22 cellular contexts compared by ENCODE assay signal in genomic region chr5:1950096-1950707, GRCh38.
"Had no signal": no experiment of that assay in that cellular context is flagged by ENCODE, and none has a peak within 500 bp of the region (broad histone marks: within the 10 kb centered on the region; RNA-seq: fewer than 3 reads in every experiment).

No MANE protein-coding gene starts in this region.

- H3K4me3 Mint-ChIP-seq: activated naive CD4-positive, alpha-beta T cell treated with anti-CD3 and anti-CD28 coated beads, Interleukin-2, amount 50 U/mL, for 24 hours; brain; dendritic cell treated with granulocyte-macrophage colony-stimulating factor and Interleukin-4, amounts not matched to agents 40 ng/mL and 50 ng/mL, for 4 days; stimulated activated memory B cell treated with anti-CD40 and anti-IgM and Interleukin-4, amounts not matched to agents 10 μg/mL and 1 μg/mL and 100 μg/mL, for 72 hours; T-cell had no signal

- H3K27me3 ChIP-seq: sigmoid colon, testis had no signal

- H3K27ac Mint-ChIP-seq: activated naive CD4-positive, alpha-beta T cell treated with anti-CD3 and anti-CD28 coated beads, Interleukin-2, amount 50 U/mL, for 24 hours; brain; dendritic cell treated with granulocyte-macrophage colony-stimulating factor and Interleukin-4, amounts not matched to agents 40 ng/mL and 50 ng/mL, for 4 days; stimulated activated memory B cell treated with anti-CD40 and anti-IgM and Interleukin-4, amounts not matched to agents 10 μg/mL and 1 μg/mL and 100 μg/mL, for 72 hours; T-cell had no signal

- FAIRE-seq: endometrium, frontal cortex, TTC549 had no signal

- H3K27ac ChIP-seq: testis had no signal

- ATAC-seq: left ventricle myocardium superior; stimulated activated memory B cell treated with anti-CD40 and anti-IgM and Interleukin-4, amounts not matched to agents 10 μg/mL and 1 μg/mL and 100 μg/mL, for 72 hours had no signal

- H3K4me3 ChIP-seq: smooth muscle cell, testis had no signal

- H3K9me3 Mint-ChIP-seq: activated naive CD4-positive, alpha-beta T cell treated with anti-CD3 and anti-CD28 coated beads, Interleukin-2, amount 50 U/mL, for 24 hours; dendritic cell treated with granulocyte-macrophage colony-stimulating factor and Interleukin-4, amounts not matched to agents 40 ng/mL and 50 ng/mL, for 4 days; T-cell had no signal

- H3K4me1 ChIP-seq: testis had no signal

- H3K4me1 Mint-ChIP-seq: activated naive CD4-positive, alpha-beta T cell treated with anti-CD3 and anti-CD28 coated beads, Interleukin-2, amount 50 U/mL, for 24 hours; stimulated activated memory B cell treated with anti-CD40 and anti-IgM and Interleukin-4, amounts not matched to agents 10 μg/mL and 1 μg/mL and 100 μg/mL, for 72 hours; T-cell had no signal

- H3K9me3 ChIP-seq: sigmoid colon, testis had no signal

- H3K36me3 Mint-ChIP-seq: activated naive CD4-positive, alpha-beta T cell treated with anti-CD3 and anti-CD28 coated beads, Interleukin-2, amount 50 U/mL, for 24 hours; brain; naive B cell; stimulated activated memory B cell treated with anti-CD40 and anti-IgM and Interleukin-4, amounts not matched to agents 10 μg/mL and 1 μg/mL and 100 μg/mL, for 72 hours; T-cell had no signal

- DNase-seq: activated gamma-delta T cell treated with Interleukin-2 at 50 U/mL for 16 hours; activated T-cell treated with anti-CD3 and anti-CD28 coated beads, Interleukin-2, amount 50 U/mL, for 1 hour; anterior cingulate cortex; caudate nucleus; effector CD4-positive, alpha-beta T cell; hippocampal formation; left ventricle myocardium superior; mesenchymal stem cell; naive B cell; occipital lobe; sigmoid colon; stimulated activated CD4-positive, alpha-beta T cell treated with anti-CD3 and anti-CD28 coated beads, Interleukin-15, amount 100 ng/mL, for 24 hours; T-cell; testis had no signal

- H3K36me3 ChIP-seq: sigmoid colon had no signal

- H3K4me2 ChIP-seq: smooth muscle cell had no signal
